ENCODE assay signal across 1 cellular context in the genomic region with DNA sequence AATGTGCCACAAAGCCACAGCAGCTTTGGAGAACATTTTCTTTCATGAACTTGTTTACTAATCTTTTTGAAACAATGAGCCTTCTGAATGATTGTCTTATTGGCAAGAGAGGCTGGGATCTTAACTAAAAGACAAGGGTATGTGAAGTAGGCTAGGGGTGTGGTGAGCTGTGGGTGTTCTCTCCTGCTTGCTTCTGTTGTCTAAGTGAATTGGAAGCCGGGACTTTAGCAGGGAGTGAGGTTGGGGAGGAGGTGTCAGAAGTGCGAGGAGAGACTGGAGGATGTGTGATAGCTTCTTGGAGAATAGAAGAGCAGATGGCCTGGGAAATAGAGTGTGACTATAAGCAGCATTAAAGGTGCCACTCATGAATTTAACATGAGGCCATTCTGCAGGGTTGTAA.
TF ChIP-seq lines count a peak whose summit lies in the region.

No MANE protein-coding gene starts in this region.

TF ChIP-seq in WTC11, 78 proteins besides CTCF, POLR2A, EP300 and RAD21 (continued from another document):
- TF ChIP-seq PREB (CRISPR knock-in tag; IDR thresholded peaks at IDR 0.05; ENCODE audit: borderline replicate concordance) (no peak), TEAD4 (CRISPR knock-in tag; IDR thresholded peaks at IDR 0.05) (no peak), ATF2 (CRISPR knock-in tag; IDR thresholded peaks at IDR 0.05; ENCODE audit: borderline replicate concordance, low read depth) (no peak), SMAD3 (CRISPR knock-in tag; IDR thresholded peaks at IDR 0.05; ENCODE audit: borderline replicate concordance) (no peak), GTF2I (CRISPR knock-in tag; conservative IDR thresholded peaks at IDR 0.05) (no peak), OVOL2 (CRISPR knock-in tag; IDR thresholded peaks at IDR 0.05; ENCODE audit: borderline replicate concordance) (no peak), ZNF396 (CRISPR knock-in tag; IDR thresholded peaks at IDR 0.05; ENCODE audit: borderline replicate concordance) (no peak), ERG (CRISPR knock-in tag; IDR thresholded peaks at IDR 0.05) (no peak)
- TF ChIP-seq, protein P1, sequence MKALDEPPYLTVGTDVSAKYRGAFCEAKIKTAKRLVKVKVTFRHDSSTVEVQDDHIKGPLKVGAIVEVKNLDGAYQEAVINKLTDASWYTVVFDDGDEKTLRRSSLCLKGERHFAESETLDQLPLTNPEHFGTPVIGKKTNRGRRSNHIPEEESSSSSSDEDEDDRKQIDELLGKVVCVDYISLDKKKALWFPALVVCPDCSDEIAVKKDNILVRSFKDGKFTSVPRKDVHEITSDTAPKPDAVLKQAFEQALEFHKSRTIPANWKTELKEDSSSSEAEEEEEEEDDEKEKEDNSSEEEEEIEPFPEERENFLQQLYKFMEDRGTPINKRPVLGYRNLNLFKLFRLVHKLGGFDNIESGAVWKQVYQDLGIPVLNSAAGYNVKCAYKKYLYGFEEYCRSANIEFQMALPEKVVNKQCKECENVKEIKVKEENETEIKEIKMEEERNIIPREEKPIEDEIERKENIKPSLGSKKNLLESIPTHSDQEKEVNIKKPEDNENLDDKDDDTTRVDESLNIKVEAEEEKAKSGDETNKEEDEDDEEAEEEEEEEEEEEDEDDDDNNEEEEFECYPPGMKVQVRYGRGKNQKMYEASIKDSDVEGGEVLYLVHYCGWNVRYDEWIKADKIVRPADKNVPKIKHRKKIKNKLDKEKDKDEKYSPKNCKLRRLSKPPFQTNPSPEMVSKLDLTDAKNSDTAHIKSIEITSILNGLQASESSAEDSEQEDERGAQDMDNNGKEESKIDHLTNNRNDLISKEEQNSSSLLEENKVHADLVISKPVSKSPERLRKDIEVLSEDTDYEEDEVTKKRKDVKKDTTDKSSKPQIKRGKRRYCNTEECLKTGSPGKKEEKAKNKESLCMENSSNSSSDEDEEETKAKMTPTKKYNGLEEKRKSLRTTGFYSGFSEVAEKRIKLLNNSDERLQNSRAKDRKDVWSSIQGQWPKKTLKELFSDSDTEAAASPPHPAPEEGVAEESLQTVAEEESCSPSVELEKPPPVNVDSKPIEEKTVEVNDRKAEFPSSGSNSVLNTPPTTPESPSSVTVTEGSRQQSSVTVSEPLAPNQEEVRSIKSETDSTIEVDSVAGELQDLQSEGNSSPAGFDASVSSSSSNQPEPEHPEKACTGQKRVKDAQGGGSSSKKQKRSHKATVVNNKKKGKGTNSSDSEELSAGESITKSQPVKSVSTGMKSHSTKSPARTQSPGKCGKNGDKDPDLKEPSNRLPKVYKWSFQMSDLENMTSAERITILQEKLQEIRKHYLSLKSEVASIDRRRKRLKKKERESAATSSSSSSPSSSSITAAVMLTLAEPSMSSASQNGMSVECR (CRISPR knock-in tag; IDR thresholded peaks at IDR 0.05; ENCODE audit: borderline replicate concordance), result no peak
TF ChIP-seq in WTC11: peak in this region for 0.
